ENCODE assay signal across 8 cellular contexts in genomic region chr19:14528419-14529253, GRCh38. TPM values are rescaled to one million over a fixed set of nuclear protein-coding genes. Genes with fewer than 3 reads are reported as not detected.
DNase-seq lines count a peak whose midpoint lies in the region; ATAC-seq, FAIRE-seq and TF ChIP-seq lines count a peak whose summit lies in the region.

No MANE protein-coding gene starts in this region.

- H3K4me3 Mint-ChIP-seq in activated CD4-positive, alpha-beta T cell treated with anti-CD3 and anti-CD28 coated beads for 36 hours = peak overlapping the region; percentile 83
- peak overlapping the region; percentile 97 for H3K4me3 Mint-ChIP-seq in activated naive CD8-positive, alpha-beta T cell treated with anti-CD3 and anti-CD28 coated beads for 36 hours

- no peak for ATAC-seq in activated CD4-positive, alpha-beta T cell treated with anti-CD3 and anti-CD28 coated beads for 36 hours
- ATAC-seq in HG03439 (IDR thresholded peaks at IDR 0.05; ENCODE audit: unreplicated experiment) = no peak

- H3K27me3 ChIP-seq in keratinocyte (ENCODE audit: control insufficient read depth, extremely low read depth, insufficient read depth, low read length) = no peaks in the 10 kb centered on the region

- dilution Hi-C loops in keratinocyte (cut with MboI; ENCODE audit: extremely low pct_ligation_motif_present, low sequenced_read_pairs) = no loop called here

- peak overlapping the region; percentile 4 for H2AFZ ChIP-seq in keratinocyte (ENCODE audit: control insufficient read depth, low read length)

- peaks cover 7% of the 10 kb centered on the region for H3K36me3 Mint-ChIP-seq in activated CD4-positive, alpha-beta T cell treated with anti-CD3 and anti-CD28 coated beads for 36 hours (ENCODE audit: low read depth)
- no peaks in the 10 kb centered on the region for H3K36me3 Mint-ChIP-seq in activated naive CD8-positive, alpha-beta T cell treated with anti-CD3 and anti-CD28 coated beads for 36 hours

- no peak for TF ChIP-seq CTCF in keratinocyte (optimal IDR thresholded peaks at IDR 0.05 in 1 of 3, IDR thresholded peaks at IDR 0.05 in 1 of 3, conservative IDR thresholded peaks at IDR 0.05 in 1 of 3; ENCODE audit: extremely low read depth in 1 of 3, insufficient read depth in 2 of 3, low read length in 3 of 3)

- H3K27ac ChIP-seq in keratinocyte (ENCODE audit: control insufficient read depth, insufficient read depth, low read length) = peak overlapping the region; percentile 99
- peak overlapping the region; percentile 17 for H3K27ac ChIP-seq in temporal lobe (ENCODE audit: low read depth, low read length)

- H3K36me3 ChIP-seq in keratinocyte (ENCODE audit: control insufficient read depth in 2 of 2, extremely low read depth in 1 of 2, insufficient read depth in 2 of 2, low read length in 2 of 2) = peaks cover 0 to 3% of the 10 kb centered on the region in 2 experiments

- peaks cover 42% of the 10 kb centered on the region for H3K79me2 ChIP-seq in keratinocyte (ENCODE audit: control insufficient read depth, insufficient read depth, low read length)

- FAIRE-seq in keratinocyte (lab: Jason Lieb, UNC) = no peak

- CTCF ChIA-PET in activated CD4-positive, alpha-beta T cell treated with anti-CD3 and anti-CD28 coated beads for 36 hours (lab: Charles Lee) = interaction anchor here (1.3 kb wide), 1 partner anchor 43 kb away, joined by 3 read pairs; the partner anchor contains the start of gene NDUFB7

- peaks cover 37% of the 10 kb centered on the region for H3K4me1 ChIP-seq in keratinocyte (ENCODE audit: control insufficient read depth, extremely low read depth, insufficient read depth, low read length)

- POLR2A ChIA-PET in activated CD4-positive, alpha-beta T cell treated with anti-CD3 and anti-CD28 coated beads for 36 hours (lab: Charles Lee) = interaction anchor here (0.7 kb wide), 1 partner anchor 95 kb away, joined by 3 read pairs; no protein-coding TSS in a partner anchor

- peak overlapping the region; percentile 83 for H3K9ac ChIP-seq in keratinocyte (ENCODE audit: control insufficient read depth, extremely low read depth, insufficient read depth, low read length)

- intact Hi-C loops in activated CD4-positive, alpha-beta T cell treated with anti-CD3 and anti-CD28 coated beads for 36 hours (cut with DNase I, micrococcal nuclease) = loop anchor here (1.0 to 10.0 kb wide), 12 partner anchors 10 to 1744 kb away; partner anchors contain the start of genes DNAJB1 (in 2 of the 2), DDX39A (in 1 of the 2), GIPC1 (in 1 of the 2) and IER2 (in 1 of the 2)

- peaks cover 2% of the 10 kb centered on the region for H3K9me1 ChIP-seq in keratinocyte (ENCODE audit: control insufficient read depth, extremely low read depth, insufficient read depth, low read length)

- peak overlapping the region; percentile 57 for H3K4me2 ChIP-seq in keratinocyte (ENCODE audit: control insufficient read depth, extremely low read depth, insufficient read depth, low read depth, low read length)

- no peaks in the 10 kb centered on the region for H3K27me3 Mint-ChIP-seq in activated CD4-positive, alpha-beta T cell treated with anti-CD3 and anti-CD28 coated beads for 36 hours
- H3K27me3 Mint-ChIP-seq in activated naive CD8-positive, alpha-beta T cell treated with anti-CD3 and anti-CD28 coated beads for 36 hours = no peaks in the 10 kb centered on the region

- H3K4me1 Mint-ChIP-seq in activated CD4-positive, alpha-beta T cell treated with anti-CD3 and anti-CD28 coated beads for 36 hours = peaks cover 43% of the 10 kb centered on the region
- peaks cover 23% of the 10 kb centered on the region for H3K4me1 Mint-ChIP-seq in activated naive CD8-positive, alpha-beta T cell treated with anti-CD3 and anti-CD28 coated beads for 36 hours

- no peaks in the 10 kb centered on the region for H3K9me3 ChIP-seq in keratinocyte (ENCODE audit: control insufficient read depth, low read depth, low read length)

- DNase-seq in activated CD4-positive, alpha-beta T cell treated with anti-CD3 and anti-CD28 coated beads for 36 hours = no peak
- no peak for DNase-seq in activated CD4-positive, alpha-beta T cell treated with anti-CD3 and anti-CD28 coated beads, Interleukin-2, amount 50 U/mL, for 1 hour
- DNase-seq in activated naive CD8-positive, alpha-beta T cell treated with anti-CD3 and anti-CD28 coated beads for 36 hours = no peak
- DNase-seq in keratinocyte (ENCODE audit: low read depth, low spot score) (no peak), NCI-H146 (lab: John Stamatoyannopoulos, UW) (no peak), DMS114 treated with DMSO at 0.1 percent for 48 hours (lab: John Stamatoyannopoulos, UW; ENCODE audit: unreplicated experiment) (no peak)

- H3K9me3 Mint-ChIP-seq in activated CD4-positive, alpha-beta T cell treated with anti-CD3 and anti-CD28 coated beads for 36 hours (ENCODE audit: low read depth) = no peaks in the 10 kb centered on the region
- no peaks in the 10 kb centered on the region for H3K9me3 Mint-ChIP-seq in activated naive CD8-positive, alpha-beta T cell treated with anti-CD3 and anti-CD28 coated beads for 36 hours

- H3K4me3 ChIP-seq in keratinocyte (ENCODE audit: control insufficient read depth in 2 of 3, extremely low read depth in 1 of 3, insufficient read depth in 2 of 3, low read depth in 1 of 3, low read length in 3 of 3) = peak overlapping the region; percentile 34 to 74 (median 51)

- peak overlapping the region; percentile 90 for H3K27ac Mint-ChIP-seq in activated CD4-positive, alpha-beta T cell treated with anti-CD3 and anti-CD28 coated beads for 36 hours
- H3K27ac Mint-ChIP-seq in activated naive CD8-positive, alpha-beta T cell treated with anti-CD3 and anti-CD28 coated beads for 36 hours = peak overlapping the region; percentile 92

- no peaks in the 10 kb centered on the region for H4K20me1 ChIP-seq in keratinocyte (ENCODE audit: control insufficient read depth, extremely low read depth, insufficient read depth, low read length)

RNA-seq across cellular contexts. Expression of gene TECR, which starts 0.8 kb away (rescaled TPM):
- total RNA-seq in activated CD4-positive, alpha-beta T cell treated with anti-CD3 and anti-CD28 coated beads for 36 hours = 100 to 1,000 TPM; 106 to 145 TPM
- 10 to 100 TPM; 86.1 to 88.7 TPM for total RNA-seq in activated naive CD8-positive, alpha-beta T cell treated with anti-CD3 and anti-CD28 coated beads for 36 hours
- 79.7 to 169 TPM (median 92.3 TPM) in 3 replicates for polyA plus RNA-seq in keratinocyte
- polyA plus RNA-seq in keratinocyte (2011; ENCODE audit: low read depth) = 79.3 TPM
- polyA plus RNA-seq in keratinocyte (2011; cell fraction: cytosol; rRNA removed) = 87.0 and 114 TPM in 2 replicates
- polyA plus RNA-seq in keratinocyte (2011; cell fraction: nucleus; rRNA removed) = 115 and 139 TPM in 2 replicates
- polyA plus RNA-seq in keratinocyte (2012; ENCODE audit: low replicate concordance) = 187 and 197 TPM in 2 replicates
- polyA minus RNA-seq in keratinocyte = 161 to 522 TPM (median 205 TPM) in 3 replicates
- polyA minus RNA-seq in keratinocyte (2011; cell fraction: cytosol; rRNA and poly(A)+ RNA removed) = 238 TPM
- 84.0 and 99.5 TPM in 2 replicates for polyA minus RNA-seq in keratinocyte (2011; cell fraction: nucleus; rRNA and poly(A)+ RNA removed)
- 12.0 TPM for total RNA-seq in temporal lobe

RNA-seq across cellular contexts. Expression of gene DNAJB1, which starts 10.4 kb away (rescaled TPM):
- total RNA-seq in activated CD4-positive, alpha-beta T cell treated with anti-CD3 and anti-CD28 coated beads for 36 hours = 10 to 100 TPM; 69.3 to 72.6 TPM
- total RNA-seq in activated naive CD8-positive, alpha-beta T cell treated with anti-CD3 and anti-CD28 coated beads for 36 hours = 10 to 100 TPM; 45.0 to 45.7 TPM
- 249 to 290 TPM (median 265 TPM) in 3 replicates for polyA plus RNA-seq in keratinocyte
- polyA plus RNA-seq in keratinocyte (2011; ENCODE audit: low read depth) = 402 TPM
- polyA plus RNA-seq in keratinocyte (2011; cell fraction: cytosol; rRNA removed) = 283 and 335 TPM in 2 replicates
- 248 and 253 TPM in 2 replicates for polyA plus RNA-seq in keratinocyte (2011; cell fraction: nucleus; rRNA removed)
- 187 and 359 TPM in 2 replicates for polyA plus RNA-seq in keratinocyte (2012; ENCODE audit: low replicate concordance)
- polyA minus RNA-seq in keratinocyte = 150 to 262 TPM (median 198 TPM) in 3 replicates
- 156 TPM for polyA minus RNA-seq in keratinocyte (2011; cell fraction: cytosol; rRNA and poly(A)+ RNA removed)
- 90.0 and 121 TPM in 2 replicates for polyA minus RNA-seq in keratinocyte (2011; cell fraction: nucleus; rRNA and poly(A)+ RNA removed)
- 29.3 TPM for total RNA-seq in temporal lobe

RNA-seq across cellular contexts. Expression of gene GIPC1, which starts 32.7 kb away (rescaled TPM):
- total RNA-seq in activated CD4-positive, alpha-beta T cell treated with anti-CD3 and anti-CD28 coated beads for 36 hours = 10 to 100 TPM; 19.3 to 25.7 TPM
- 10 to 100 TPM; 22.5 to 24.8 TPM for total RNA-seq in activated naive CD8-positive, alpha-beta T cell treated with anti-CD3 and anti-CD28 coated beads for 36 hours
- polyA plus RNA-seq in keratinocyte = 147 to 254 TPM (median 166 TPM) in 3 replicates
- 119 TPM for polyA plus RNA-seq in keratinocyte (2011; ENCODE audit: low read depth)
- 106 and 260 TPM in 2 replicates for polyA plus RNA-seq in keratinocyte (2011; cell fraction: cytosol; rRNA removed)
- polyA plus RNA-seq in keratinocyte (2011; cell fraction: nucleus; rRNA removed) = 107 and 171 TPM in 2 replicates
- polyA plus RNA-seq in keratinocyte (2012; ENCODE audit: low replicate concordance) = 188 and 230 TPM in 2 replicates
- 72.3 to 126 TPM (median 110 TPM) in 3 replicates for polyA minus RNA-seq in keratinocyte
- polyA minus RNA-seq in keratinocyte (2011; cell fraction: cytosol; rRNA and poly(A)+ RNA removed) = 300 TPM
- 93.5 and 97.4 TPM in 2 replicates for polyA minus RNA-seq in keratinocyte (2011; cell fraction: nucleus; rRNA and poly(A)+ RNA removed)
- 25.3 TPM for total RNA-seq in temporal lobe

RNA-seq across cellular contexts. Expression of gene NDUFB7, which starts 43.2 kb away (rescaled TPM):
- 100 to 1,000 TPM; 112 to 121 TPM for total RNA-seq in activated CD4-positive, alpha-beta T cell treated with anti-CD3 and anti-CD28 coated beads for 36 hours
- 100 to 1,000 TPM; 128 to 129 TPM for total RNA-seq in activated naive CD8-positive, alpha-beta T cell treated with anti-CD3 and anti-CD28 coated beads for 36 hours
- 122 to 267 TPM (median 146 TPM) in 3 replicates for polyA plus RNA-seq in keratinocyte
- polyA plus RNA-seq in keratinocyte (2011; ENCODE audit: low read depth) = 11.5 TPM
- 64.3 and 214 TPM in 2 replicates for polyA plus RNA-seq in keratinocyte (2011; cell fraction: cytosol; rRNA removed)
- polyA plus RNA-seq in keratinocyte (2011; cell fraction: nucleus; rRNA removed) = 66.4 and 86.8 TPM in 2 replicates
- polyA plus RNA-seq in keratinocyte (2012; ENCODE audit: low replicate concordance) = 78.6 and 223 TPM in 2 replicates
- 32.3 to 63.9 TPM (median 48.2 TPM) in 3 replicates for polyA minus RNA-seq in keratinocyte
- polyA minus RNA-seq in keratinocyte (2011; cell fraction: cytosol; rRNA and poly(A)+ RNA removed) = 301 TPM
- 26.2 and 37.7 TPM in 2 replicates for polyA minus RNA-seq in keratinocyte (2011; cell fraction: nucleus; rRNA and poly(A)+ RNA removed)
- total RNA-seq in temporal lobe = 101 TPM

RNA-seq across cellular contexts. Expression of gene PTGER1, which starts 53.5 kb away (rescaled TPM):
- total RNA-seq in activated CD4-positive, alpha-beta T cell treated with anti-CD3 and anti-CD28 coated beads for 36 hours = under 1 TPM; 0.16 to 0.25 TPM
- under 1 TPM; 0.25 to 0.40 TPM for total RNA-seq in activated naive CD8-positive, alpha-beta T cell treated with anti-CD3 and anti-CD28 coated beads for 36 hours
- 0.05 TPM in 1 of 3 replicates, not detected in the others for polyA plus RNA-seq in keratinocyte
- polyA plus RNA-seq in keratinocyte (2011; ENCODE audit: low read depth) = not detected
- polyA plus RNA-seq in keratinocyte (2011; cell fraction: cytosol; rRNA removed) = not detected in 2 replicates
- not detected in 2 replicates for polyA plus RNA-seq in keratinocyte (2011; cell fraction: nucleus; rRNA removed)
- 0.16 TPM in 1 of 2 replicates, not detected in the other for polyA plus RNA-seq in keratinocyte (2012; ENCODE audit: low replicate concordance)
- polyA minus RNA-seq in keratinocyte = not detected in 3 replicates
- not detected for polyA minus RNA-seq in keratinocyte (2011; cell fraction: cytosol; rRNA and poly(A)+ RNA removed)
- not detected in 2 replicates for polyA minus RNA-seq in keratinocyte (2011; cell fraction: nucleus; rRNA and poly(A)+ RNA removed)
- total RNA-seq in temporal lobe = not detected
